ENCODE assay signal across 1 cellular context in the genomic region with DNA sequence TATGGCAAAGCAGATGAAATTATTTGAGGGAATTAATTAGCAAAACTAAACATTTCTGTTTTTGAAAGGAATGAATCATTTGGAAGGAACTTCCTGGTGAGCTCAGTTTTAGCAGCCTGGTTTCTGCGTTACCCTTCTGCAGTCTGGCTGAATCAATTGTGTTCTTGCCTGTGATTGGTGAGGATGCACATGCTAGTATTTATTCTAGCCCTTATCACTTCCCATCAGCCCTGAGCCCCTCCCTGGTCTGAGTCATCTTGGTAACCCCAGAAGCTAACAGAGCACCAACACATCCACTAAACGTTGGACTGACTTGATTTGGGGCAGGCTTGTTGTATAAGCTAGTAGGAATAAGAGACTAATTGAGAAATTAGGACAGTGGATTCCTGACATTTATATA.
TF ChIP-seq lines count a peak whose summit lies in the region.

No MANE protein-coding gene starts in this region.

TF ChIP-seq in K562, 482 proteins besides CTCF, POLR2A, EP300 and RAD21 (continued from another document and continues in another):
- TF ChIP-seq, protein P1, sequence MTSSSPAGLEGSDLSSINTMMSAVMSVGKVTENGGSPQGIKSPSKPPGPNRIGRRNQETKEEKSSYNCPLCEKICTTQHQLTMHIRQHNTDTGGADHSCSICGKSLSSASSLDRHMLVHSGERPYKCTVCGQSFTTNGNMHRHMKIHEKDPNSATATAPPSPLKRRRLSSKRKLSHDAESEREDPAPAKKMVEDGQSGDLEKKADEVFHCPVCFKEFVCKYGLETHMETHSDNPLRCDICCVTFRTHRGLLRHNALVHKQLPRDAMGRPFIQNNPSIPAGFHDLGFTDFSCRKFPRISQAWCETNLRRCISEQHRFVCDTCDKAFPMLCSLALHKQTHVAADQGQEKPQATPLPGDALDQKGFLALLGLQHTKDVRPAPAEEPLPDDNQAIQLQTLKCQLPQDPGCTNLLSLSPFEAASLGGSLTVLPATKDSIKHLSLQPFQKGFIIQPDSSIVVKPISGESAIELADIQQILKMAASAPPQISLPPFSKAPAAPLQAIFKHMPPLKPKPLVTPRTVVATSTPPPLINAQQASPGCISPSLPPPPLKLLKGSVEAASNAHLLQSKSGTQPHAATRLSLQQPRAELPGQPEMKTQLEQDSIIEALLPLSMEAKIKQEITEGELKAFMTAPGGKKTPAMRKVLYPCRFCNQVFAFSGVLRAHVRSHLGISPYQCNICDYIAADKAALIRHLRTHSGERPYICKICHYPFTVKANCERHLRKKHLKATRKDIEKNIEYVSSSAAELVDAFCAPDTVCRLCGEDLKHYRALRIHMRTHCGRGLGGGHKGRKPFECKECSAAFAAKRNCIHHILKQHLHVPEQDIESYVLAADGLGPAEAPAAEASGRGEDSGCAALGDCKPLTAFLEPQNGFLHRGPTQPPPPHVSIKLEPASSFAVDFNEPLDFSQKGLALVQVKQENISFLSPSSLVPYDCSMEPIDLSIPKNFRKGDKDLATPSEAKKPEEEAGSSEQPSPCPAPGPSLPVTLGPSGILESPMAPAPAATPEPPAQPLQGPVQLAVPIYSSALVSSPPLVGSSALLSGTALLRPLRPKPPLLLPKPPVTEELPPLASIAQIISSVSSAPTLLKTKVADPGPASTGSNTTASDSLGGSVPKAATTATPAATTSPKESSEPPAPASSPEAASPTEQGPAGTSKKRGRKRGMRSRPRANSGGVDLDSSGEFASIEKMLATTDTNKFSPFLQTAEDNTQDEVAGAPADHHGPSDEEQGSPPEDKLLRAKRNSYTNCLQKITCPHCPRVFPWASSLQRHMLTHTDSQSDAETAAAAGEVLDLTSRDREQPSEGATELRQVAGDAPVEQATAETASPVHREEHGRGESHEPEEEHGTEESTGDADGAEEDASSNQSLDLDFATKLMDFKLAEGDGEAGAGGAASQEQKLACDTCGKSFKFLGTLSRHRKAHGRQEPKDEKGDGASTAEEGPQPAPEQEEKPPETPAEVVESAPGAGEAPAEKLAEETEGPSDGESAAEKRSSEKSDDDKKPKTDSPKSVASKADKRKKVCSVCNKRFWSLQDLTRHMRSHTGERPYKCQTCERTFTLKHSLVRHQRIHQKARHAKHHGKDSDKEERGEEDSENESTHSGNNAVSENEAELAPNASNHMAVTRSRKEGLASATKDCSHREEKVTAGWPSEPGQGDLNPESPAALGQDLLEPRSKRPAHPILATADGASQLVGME (CRISPR knock-in tag; IDR thresholded peaks at IDR 0.05): no peak
- no peak for TF ChIP-seq MYNN (IDR thresholded peaks at IDR 0.05)
- TF ChIP-seq MYNN (CRISPR knock-in tag; IDR thresholded peaks at IDR 0.05): no peak
- TF ChIP-seq, protein P2, sequence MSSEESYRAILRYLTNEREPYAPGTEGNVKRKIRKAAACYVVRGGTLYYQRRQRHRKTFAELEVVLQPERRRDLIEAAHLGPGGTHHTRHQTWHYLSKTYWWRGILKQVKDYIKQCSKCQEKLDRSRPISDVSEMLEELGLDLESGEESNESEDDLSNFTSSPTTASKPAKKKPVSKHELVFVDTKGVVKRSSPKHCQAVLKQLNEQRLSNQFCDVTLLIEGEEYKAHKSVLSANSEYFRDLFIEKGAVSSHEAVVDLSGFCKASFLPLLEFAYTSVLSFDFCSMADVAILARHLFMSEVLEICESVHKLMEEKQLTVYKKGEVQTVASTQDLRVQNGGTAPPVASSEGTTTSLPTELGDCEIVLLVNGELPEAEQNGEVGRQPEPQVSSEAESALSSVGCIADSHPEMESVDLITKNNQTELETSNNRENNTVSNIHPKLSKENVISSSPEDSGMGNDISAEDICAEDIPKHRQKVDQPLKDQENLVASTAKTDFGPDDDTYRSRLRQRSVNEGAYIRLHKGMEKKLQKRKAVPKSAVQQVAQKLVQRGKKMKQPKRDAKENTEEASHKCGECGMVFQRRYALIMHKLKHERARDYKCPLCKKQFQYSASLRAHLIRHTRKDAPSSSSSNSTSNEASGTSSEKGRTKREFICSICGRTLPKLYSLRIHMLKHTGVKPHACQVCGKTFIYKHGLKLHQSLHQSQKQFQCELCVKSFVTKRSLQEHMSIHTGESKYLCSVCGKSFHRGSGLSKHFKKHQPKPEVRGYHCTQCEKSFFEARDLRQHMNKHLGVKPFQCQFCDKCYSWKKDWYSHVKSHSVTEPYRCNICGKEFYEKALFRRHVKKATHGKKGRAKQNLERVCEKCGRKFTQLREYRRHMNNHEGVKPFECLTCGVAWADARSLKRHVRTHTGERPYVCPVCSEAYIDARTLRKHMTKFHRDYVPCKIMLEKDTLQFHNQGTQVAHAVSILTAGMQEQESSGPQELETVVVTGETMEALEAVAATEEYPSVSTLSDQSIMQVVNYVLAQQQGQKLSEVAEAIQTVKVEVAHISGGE (CRISPR knock-in tag; IDR thresholded peaks at IDR 0.05): no peak
- TF ChIP-seq EP400 (IDR thresholded peaks at IDR 0.05): no peak
- peak in 1 of 2 experiments; percentile 64; a peak in 2 of 4 replicates for TF ChIP-seq MAZ (CRISPR knock-in tag; conservative IDR thresholded peaks at IDR 0.05 in 1 of 2, IDR thresholded peaks at IDR 0.05 in 1 of 2)
- no peak for TF ChIP-seq SP1 (CRISPR knock-in tag; IDR thresholded peaks at IDR 0.05)
- peak; percentile 92 for TF ChIP-seq JUN (IDR thresholded peaks at IDR 0.05; ENCODE audit: borderline replicate concordance, low read depth, low read length)
- TF ChIP-seq JUN (CRISPR knock-in tag; IDR thresholded peaks at IDR 0.05; ENCODE audit: borderline replicate concordance): no peak
- TF ChIP-seq, protein P3, sequence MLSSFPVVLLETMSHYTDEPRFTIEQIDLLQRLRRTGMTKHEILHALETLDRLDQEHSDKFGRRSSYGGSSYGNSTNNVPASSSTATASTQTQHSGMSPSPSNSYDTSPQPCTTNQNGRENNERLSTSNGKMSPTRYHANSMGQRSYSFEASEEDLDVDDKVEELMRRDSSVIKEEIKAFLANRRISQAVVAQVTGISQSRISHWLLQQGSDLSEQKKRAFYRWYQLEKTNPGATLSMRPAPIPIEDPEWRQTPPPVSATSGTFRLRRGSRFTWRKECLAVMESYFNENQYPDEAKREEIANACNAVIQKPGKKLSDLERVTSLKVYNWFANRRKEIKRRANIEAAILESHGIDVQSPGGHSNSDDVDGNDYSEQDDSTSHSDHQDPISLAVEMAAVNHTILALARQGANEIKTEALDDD (IDR thresholded peaks at IDR 0.05): peak; percentile 92
- TF ChIP-seq, protein P4, sequence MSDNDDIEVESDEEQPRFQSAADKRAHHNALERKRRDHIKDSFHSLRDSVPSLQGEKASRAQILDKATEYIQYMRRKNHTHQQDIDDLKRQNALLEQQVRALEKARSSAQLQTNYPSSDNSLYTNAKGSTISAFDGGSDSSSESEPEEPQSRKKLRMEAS (CRISPR knock-in tag; IDR thresholded peaks at IDR 0.05): no peak
- TF ChIP-seq CCNT2 (IDR thresholded peaks at IDR 0.05; ENCODE audit: borderline replicate concordance, extremely low read depth, insufficient read length, low read depth, low read length): peak; percentile 58
- TF ChIP-seq MCM7 (IDR thresholded peaks at IDR 0.05): no peak
- TF ChIP-seq TCF7 (IDR thresholded peaks at IDR 0.05; ENCODE audit: borderline replicate concordance): no peak
- no peak for TF ChIP-seq ZNF77 (CRISPR knock-in tag; IDR thresholded peaks at IDR 0.05)
- no peak for TF ChIP-seq FIP1L1 (IDR thresholded peaks at IDR 0.05; ENCODE audit: low read depth, low read length, poor library complexity, severe bottlenecking)
- no peak for TF ChIP-seq BRCA1 (IDR thresholded peaks at IDR 0.05)
- no peak for TF ChIP-seq BRCA1 (CRISPR knock-in tag; IDR thresholded peaks at IDR 0.05)
- TF ChIP-seq, protein P5, sequence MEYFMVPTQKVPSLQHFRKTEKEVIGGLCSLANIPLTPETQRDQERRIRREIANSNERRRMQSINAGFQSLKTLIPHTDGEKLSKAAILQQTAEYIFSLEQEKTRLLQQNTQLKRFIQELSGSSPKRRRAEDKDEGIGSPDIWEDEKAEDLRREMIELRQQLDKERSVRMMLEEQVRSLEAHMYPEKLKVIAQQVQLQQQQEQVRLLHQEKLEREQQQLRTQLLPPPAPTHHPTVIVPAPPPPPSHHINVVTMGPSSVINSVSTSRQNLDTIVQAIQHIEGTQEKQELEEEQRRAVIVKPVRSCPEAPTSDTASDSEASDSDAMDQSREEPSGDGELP (CRISPR knock-in tag; IDR thresholded peaks at IDR 0.05; ENCODE audit: borderline replicate concordance): no peak
- TF ChIP-seq RBM22 (IDR thresholded peaks at IDR 0.05; ENCODE audit: low read depth, low read length, poor library complexity, severe bottlenecking): no peak
- no peak for TF ChIP-seq SIN3B (IDR thresholded peaks at IDR 0.05; ENCODE audit: low read depth)
- peak; percentile 62; the same call in 1 of the 2 replicates for TF ChIP-seq HDAC2 (IDR thresholded peaks at IDR 0.05)
- no peak for TF ChIP-seq ZFP36 (IDR thresholded peaks at IDR 0.05; ENCODE audit: low read depth, low read length, partially characterized antibody)
- no peak for TF ChIP-seq HMG20A (CRISPR knock-in tag; conservative IDR thresholded peaks at IDR 0.05)
- TF ChIP-seq, protein P6, sequence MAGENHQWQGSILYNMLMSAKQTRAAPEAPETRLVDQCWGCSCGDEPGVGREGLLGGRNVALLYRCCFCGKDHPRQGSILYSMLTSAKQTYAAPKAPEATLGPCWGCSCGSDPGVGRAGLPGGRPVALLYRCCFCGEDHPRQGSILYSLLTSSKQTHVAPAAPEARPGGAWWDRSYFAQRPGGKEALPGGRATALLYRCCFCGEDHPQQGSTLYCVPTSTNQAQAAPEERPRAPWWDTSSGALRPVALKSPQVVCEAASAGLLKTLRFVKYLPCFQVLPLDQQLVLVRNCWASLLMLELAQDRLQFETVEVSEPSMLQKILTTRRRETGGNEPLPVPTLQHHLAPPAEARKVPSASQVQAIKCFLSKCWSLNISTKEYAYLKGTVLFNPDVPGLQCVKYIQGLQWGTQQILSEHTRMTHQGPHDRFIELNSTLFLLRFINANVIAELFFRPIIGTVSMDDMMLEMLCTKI (IDR thresholded peaks at IDR 0.05; ENCODE audit: partially characterized antibody): no peak
- TF ChIP-seq, protein P7, sequence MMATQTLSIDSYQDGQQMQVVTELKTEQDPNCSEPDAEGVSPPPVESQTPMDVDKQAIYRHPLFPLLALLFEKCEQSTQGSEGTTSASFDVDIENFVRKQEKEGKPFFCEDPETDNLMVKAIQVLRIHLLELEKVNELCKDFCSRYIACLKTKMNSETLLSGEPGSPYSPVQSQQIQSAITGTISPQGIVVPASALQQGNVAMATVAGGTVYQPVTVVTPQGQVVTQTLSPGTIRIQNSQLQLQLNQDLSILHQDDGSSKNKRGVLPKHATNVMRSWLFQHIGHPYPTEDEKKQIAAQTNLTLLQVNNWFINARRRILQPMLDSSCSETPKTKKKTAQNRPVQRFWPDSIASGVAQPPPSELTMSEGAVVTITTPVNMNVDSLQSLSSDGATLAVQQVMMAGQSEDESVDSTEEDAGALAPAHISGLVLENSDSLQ (IDR thresholded peaks at IDR 0.05): no peak
- TF ChIP-seq FOXA1 (IDR thresholded peaks at IDR 0.05; ENCODE audit: borderline replicate concordance): no peak; the same call in 1 of the 2 replicates
- TF ChIP-seq TCF3 (CRISPR knock-in tag; IDR thresholded peaks at IDR 0.05): peak; percentile 59; the same call in 1 of the 2 replicates
- TF ChIP-seq, protein P8, sequence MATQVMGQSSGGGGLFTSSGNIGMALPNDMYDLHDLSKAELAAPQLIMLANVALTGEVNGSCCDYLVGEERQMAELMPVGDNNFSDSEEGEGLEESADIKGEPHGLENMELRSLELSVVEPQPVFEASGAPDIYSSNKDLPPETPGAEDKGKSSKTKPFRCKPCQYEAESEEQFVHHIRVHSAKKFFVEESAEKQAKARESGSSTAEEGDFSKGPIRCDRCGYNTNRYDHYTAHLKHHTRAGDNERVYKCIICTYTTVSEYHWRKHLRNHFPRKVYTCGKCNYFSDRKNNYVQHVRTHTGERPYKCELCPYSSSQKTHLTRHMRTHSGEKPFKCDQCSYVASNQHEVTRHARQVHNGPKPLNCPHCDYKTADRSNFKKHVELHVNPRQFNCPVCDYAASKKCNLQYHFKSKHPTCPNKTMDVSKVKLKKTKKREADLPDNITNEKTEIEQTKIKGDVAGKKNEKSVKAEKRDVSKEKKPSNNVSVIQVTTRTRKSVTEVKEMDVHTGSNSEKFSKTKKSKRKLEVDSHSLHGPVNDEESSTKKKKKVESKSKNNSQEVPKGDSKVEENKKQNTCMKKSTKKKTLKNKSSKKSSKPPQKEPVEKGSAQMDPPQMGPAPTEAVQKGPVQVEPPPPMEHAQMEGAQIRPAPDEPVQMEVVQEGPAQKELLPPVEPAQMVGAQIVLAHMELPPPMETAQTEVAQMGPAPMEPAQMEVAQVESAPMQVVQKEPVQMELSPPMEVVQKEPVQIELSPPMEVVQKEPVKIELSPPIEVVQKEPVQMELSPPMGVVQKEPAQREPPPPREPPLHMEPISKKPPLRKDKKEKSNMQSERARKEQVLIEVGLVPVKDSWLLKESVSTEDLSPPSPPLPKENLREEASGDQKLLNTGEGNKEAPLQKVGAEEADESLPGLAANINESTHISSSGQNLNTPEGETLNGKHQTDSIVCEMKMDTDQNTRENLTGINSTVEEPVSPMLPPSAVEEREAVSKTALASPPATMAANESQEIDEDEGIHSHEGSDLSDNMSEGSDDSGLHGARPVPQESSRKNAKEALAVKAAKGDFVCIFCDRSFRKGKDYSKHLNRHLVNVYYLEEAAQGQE (CRISPR knock-in tag; IDR thresholded peaks at IDR 0.05; ENCODE audit: low read depth): no peak
- no peak for TF ChIP-seq RUNX1 (IDR thresholded peaks at IDR 0.05; ENCODE audit: low read depth)
- TF ChIP-seq, protein P9, sequence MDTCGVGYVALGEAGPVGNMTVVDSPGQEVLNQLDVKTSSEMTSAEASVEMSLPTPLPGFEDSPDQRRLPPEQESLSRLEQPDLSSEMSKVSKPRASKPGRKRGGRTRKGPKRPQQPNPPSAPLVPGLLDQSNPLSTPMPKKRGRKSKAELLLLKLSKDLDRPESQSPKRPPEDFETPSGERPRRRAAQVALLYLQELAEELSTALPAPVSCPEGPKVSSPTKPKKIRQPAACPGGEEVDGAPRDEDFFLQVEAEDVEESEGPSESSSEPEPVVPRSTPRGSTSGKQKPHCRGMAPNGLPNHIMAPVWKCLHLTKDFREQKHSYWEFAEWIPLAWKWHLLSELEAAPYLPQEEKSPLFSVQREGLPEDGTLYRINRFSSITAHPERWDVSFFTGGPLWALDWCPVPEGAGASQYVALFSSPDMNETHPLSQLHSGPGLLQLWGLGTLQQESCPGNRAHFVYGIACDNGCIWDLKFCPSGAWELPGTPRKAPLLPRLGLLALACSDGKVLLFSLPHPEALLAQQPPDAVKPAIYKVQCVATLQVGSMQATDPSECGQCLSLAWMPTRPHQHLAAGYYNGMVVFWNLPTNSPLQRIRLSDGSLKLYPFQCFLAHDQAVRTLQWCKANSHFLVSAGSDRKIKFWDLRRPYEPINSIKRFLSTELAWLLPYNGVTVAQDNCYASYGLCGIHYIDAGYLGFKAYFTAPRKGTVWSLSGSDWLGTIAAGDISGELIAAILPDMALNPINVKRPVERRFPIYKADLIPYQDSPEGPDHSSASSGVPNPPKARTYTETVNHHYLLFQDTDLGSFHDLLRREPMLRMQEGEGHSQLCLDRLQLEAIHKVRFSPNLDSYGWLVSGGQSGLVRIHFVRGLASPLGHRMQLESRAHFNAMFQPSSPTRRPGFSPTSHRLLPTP (IDR thresholded peaks at IDR 0.05; ENCODE audit: borderline replicate concordance, extremely low read depth, insufficient read length): no peak
- TF ChIP-seq, protein P10, sequence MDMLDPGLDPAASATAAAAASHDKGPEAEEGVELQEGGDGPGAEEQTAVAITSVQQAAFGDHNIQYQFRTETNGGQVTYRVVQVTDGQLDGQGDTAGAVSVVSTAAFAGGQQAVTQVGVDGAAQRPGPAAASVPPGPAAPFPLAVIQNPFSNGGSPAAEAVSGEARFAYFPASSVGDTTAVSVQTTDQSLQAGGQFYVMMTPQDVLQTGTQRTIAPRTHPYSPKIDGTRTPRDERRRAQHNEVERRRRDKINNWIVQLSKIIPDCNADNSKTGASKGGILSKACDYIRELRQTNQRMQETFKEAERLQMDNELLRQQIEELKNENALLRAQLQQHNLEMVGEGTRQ (CRISPR knock-in tag; IDR thresholded peaks at IDR 0.05): no peak
- TF ChIP-seq ZNF253 (CRISPR knock-in tag; conservative IDR thresholded peaks at IDR 0.05): no peak
- TF ChIP-seq DDX20 (tag; IDR thresholded peaks at IDR 0.05; ENCODE audit: low read depth): no peak
- TF ChIP-seq ZNF232 (CRISPR knock-in tag; IDR thresholded peaks at IDR 0.05): no peak
- peak; percentile 29; the same call in 1 of the 2 replicates for TF ChIP-seq LEF1 (IDR thresholded peaks at IDR 0.05)
